Comparison of ENCODE assay signal across 19 cellular contexts in genomic region chr1:84282780-84283333, GRCh38. TPM values are rescaled to one million over a fixed set of nuclear protein-coding genes. Genes with fewer than 3 reads are reported as not detected.
DNase-seq lines count a peak whose midpoint lies in the region; ATAC-seq and TF ChIP-seq lines count a peak whose summit lies in the region.
"Had no signal": no experiment of that assay in that cellular context is flagged by ENCODE, and none has a peak within 500 bp of the region (broad histone marks: within the 10 kb centered on the region; RNA-seq: fewer than 3 reads in every experiment).

No MANE protein-coding gene starts in this region.

- no peaks in the 10 kb centered on the region for H3K27me3 Mint-ChIP-seq in progenitor cell of endocrine pancreas

- peaks cover 36% of the 10 kb centered on the region for H3K4me1 Mint-ChIP-seq in progenitor cell of endocrine pancreas (ENCODE audit: low read depth)
- H3K4me1 Mint-ChIP-seq: CD14-positive monocyte, IgD-negative memory B cell, T-cell had no signal

- no peak overlapping the region for H3K4me3 Mint-ChIP-seq in progenitor cell of endocrine pancreas (ENCODE audit: low read depth)
- H3K4me3 Mint-ChIP-seq: CD14-positive monocyte, IgD-negative memory B cell, T-cell had no signal

- H3K27me3 ChIP-seq in prostate gland (replicated peaks; ENCODE audit: insufficient read depth), result no peaks in the 10 kb centered on the region

- no peak for TF ChIP-seq CTCF in progenitor cell of endocrine pancreas (IDR thresholded peaks at IDR 0.05; ENCODE audit: unreplicated experiment)
- TF ChIP-seq CTCF in prostate gland (IDR thresholded peaks at IDR 0.05), result no peak

- intact Hi-C loops in prostate gland (cut with DNase I), result no loop called here
- intact Hi-C loops in head of caudate nucleus (cut with DNase I), result no loop called here

- no peaks in the 10 kb centered on the region for H3K9me3 ChIP-seq in prostate gland

- no peaks in the 10 kb centered on the region for H3K36me3 ChIP-seq in prostate gland

- peak; percentile 67 for ATAC-seq in GM18873 (IDR thresholded peaks at IDR 0.05; ENCODE audit: low FRiP score, unreplicated experiment)
- ATAC-seq in HG02938 (IDR thresholded peaks at IDR 0.05; ENCODE audit: unreplicated experiment), result peak; percentile 84
- ATAC-seq in HG03558 (IDR thresholded peaks at IDR 0.05; ENCODE audit: extremely low read depth, unreplicated experiment), result peak; percentile 65
- ATAC-seq: GM12878, Right ventricle myocardium inferior, T-cell had no signal

- H3K9me3 Mint-ChIP-seq in progenitor cell of endocrine pancreas (ENCODE audit: low read depth), result peaks cover 46% of the 10 kb centered on the region

- TF ChIP-seq POLR2A in prostate gland (IDR thresholded peaks at IDR 0.05), result no peak

- H3K36me3 Mint-ChIP-seq in progenitor cell of endocrine pancreas (ENCODE audit: insufficient read depth), result peaks cover 35% of the 10 kb centered on the region
- H3K36me3 Mint-ChIP-seq: CD14-positive monocyte, IgD-negative memory B cell had no signal

- H3K4me3 ChIP-seq in prostate gland, result no peak overlapping the region
- H3K4me3 ChIP-seq: GM12878, PC-9, SK-N-MC had no signal

- peak overlapping the region; percentile 73 for H3K27ac Mint-ChIP-seq in progenitor cell of endocrine pancreas
- H3K27ac Mint-ChIP-seq: IgD-negative memory B cell, T-cell had no signal

- H3K4me1 ChIP-seq in prostate gland (replicated peaks), result no peaks in the 10 kb centered on the region

- DNase-seq in progenitor cell of endocrine pancreas (ENCODE audit: low spot score, unreplicated experiment), result no peak
- no peak for DNase-seq in prostate gland (ENCODE audit: low spot score)
- DNase-seq in hippocampal formation (lab: John Stamatoyannopoulos, UW), result no peak
- DNase-seq in head of caudate nucleus, result no peak
- DNase-seq: DMS79, HCEC 1CT, NCI-H1436 treated with DMSO at 0.1 percent for 48 hours, NCI-H69, PC-9, T-cell had no signal

- no peak overlapping the region for H3K27ac ChIP-seq in prostate gland
- H3K27ac ChIP-seq: PC-9, SK-N-MC had no signal

- 100% methylated on average over 1 of the region's 1 CpG for WGBS in prostate gland

RNA-seq across cellular contexts. Expression of gene SAMD13, which starts 18.7 kb away (rescaled TPM):
- total RNA-seq in progenitor cell of endocrine pancreas, result 10.4 and 14.3 TPM in 2 replicates
- 1 to 10 TPM; 3.1 to 3.4 TPM for total RNA-seq in prostate gland
- total RNA-seq: G401 had no signal
